32 cellular contexts compared by ENCODE assay signal in the genomic region with DNA sequence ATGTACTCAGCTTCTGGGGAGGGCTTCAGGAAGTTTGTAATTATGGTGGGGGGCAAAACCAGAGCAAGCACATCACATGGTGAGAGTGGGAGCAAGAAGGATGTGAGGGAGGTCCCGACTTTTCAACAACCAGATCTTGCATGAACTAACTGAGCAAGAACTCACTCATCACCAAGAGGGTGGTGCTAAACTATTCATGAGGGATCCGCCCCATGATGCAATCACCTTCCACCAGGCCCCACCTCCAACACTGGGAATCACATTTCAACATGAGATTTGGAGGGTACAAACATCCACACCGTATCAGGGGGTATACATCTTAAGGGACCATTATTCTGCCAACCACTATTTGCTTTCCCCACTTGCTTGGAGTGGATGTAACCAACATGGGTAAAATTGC.
"Had no signal": no experiment of that assay in that cellular context is flagged by ENCODE, and none has a peak within 500 bp of the region (broad histone marks: within the 10 kb centered on the region; RNA-seq: fewer than 3 reads in every experiment).

No MANE protein-coding gene starts in this region.

- H3K36me3 Mint-ChIP-seq: mesothelial cell of epicardium; naive B cell; natural killer cell; neural progenitor cell; stimulated activated naive B cell treated with anti-CD40 and anti-IgM and Interleukin-4, amounts not matched to agents 10 μg/mL and 1 μg/mL and 100 μg/mL, for 72 hours had no signal

- FAIRE-seq: islet of Langerhans, kidney had no signal

- ATAC-seq: left colon; left lung; lower lobe of right lung; natural killer cell; right lobe of liver; stimulated activated naive B cell treated with anti-CD40 and anti-IgM and Interleukin-4, amounts not matched to agents 10 μg/mL and 1 μg/mL and 100 μg/mL, for 72 hours; stimulated activated naive CD8-positive, alpha-beta T cell treated with anti-CD3 and anti-CD28 coated beads, Interleukin-15, Interleukin-2, amounts not matched to agents 100 U/mL and 50 U/mL, for 24 hours had no signal

- H3K27ac ChIP-seq: left lung, lower lobe of right lung, neural progenitor cell, neutrophil, ovary, right atrium auricular region, right lobe of liver, stomach, testis, thyroid gland, transverse colon, upper lobe of left lung, vagina had no signal

- H3K9me3 Mint-ChIP-seq: natural killer cell; stimulated activated naive B cell treated with anti-CD40 and anti-IgM and Interleukin-4, amounts not matched to agents 10 μg/mL and 1 μg/mL and 100 μg/mL, for 72 hours had no signal

- H3K27me3 ChIP-seq: left lung, neural progenitor cell, neutrophil, ovary, right atrium auricular region, right lobe of liver, testis, thyroid gland, transverse colon, upper lobe of left lung, vagina had no signal

- DNase-seq: hypothalamus; immature natural killer cell; kidney; left colon; left lung; lower lobe of right lung; mesendoderm; naive B cell; natural killer cell; nephron progenitor cell; occipital lobe; ovary; right lobe of liver; stimulated activated CD4-positive, alpha-beta T cell treated with anti-CD3 and anti-CD28 coated beads, Interleukin-1b, Interleukin-23, amount 100 ng/mL, for 48 hours; stimulated activated CD4-positive, alpha-beta T cell treated with anti-CD3 and anti-CD28 coated beads, Interleukin-2, amount 100 ng/mL, for 48 hours; stimulated activated CD4-positive, alpha-beta T cell treated with anti-CD3 and anti-CD28 coated beads, Interleukin-4, amount 100 ng/mL, for 4 hours; stimulated activated CD8-positive, alpha-beta memory T cell treated with anti-CD3 and anti-CD28 coated beads, Interleukin-4, amount 100 ng/mL, for 48 hours; stimulated activated naive B cell treated with anti-CD40 and anti-IgM and Interleukin-4, amounts not matched to agents 10 μg/mL and 1 μg/mL and 100 μg/mL, for 72 hours; stimulated activated naive CD8-positive, alpha-beta T cell treated with anti-CD3 and anti-CD28 coated beads, Interleukin-15, Interleukin-2, amounts not matched to agents 100 U/mL and 50 U/mL, for 24 hours; stomach; testis; thyroid gland; transverse colon; upper lobe of left lung had no signal

- H3K4me1 Mint-ChIP-seq: nephron progenitor cell, neural progenitor cell had no signal

- H2AFZ ChIP-seq: neural progenitor cell had no signal

- H3K4me1 ChIP-seq: lower lobe of right lung, neural progenitor cell, right atrium auricular region, right lobe of liver, stomach, testis, transverse colon, upper lobe of left lung had no signal

- H3K27ac Mint-ChIP-seq: immature natural killer cell; mesothelial cell of epicardium; naive B cell; natural killer cell; nephron progenitor cell; neural progenitor cell; progenitor cell of endocrine pancreas; stimulated activated naive B cell treated with anti-CD40 and anti-IgM and Interleukin-4, amounts not matched to agents 10 μg/mL and 1 μg/mL and 100 μg/mL, for 72 hours had no signal

- H3K4me3 ChIP-seq: left lung, lower lobe of right lung, neural progenitor cell, ovary, right atrium auricular region, right lobe of liver, smooth muscle cell, stomach, testis, thyroid gland, transverse colon, upper lobe of left lung, vagina had no signal

- H3K9me3 ChIP-seq: lower lobe of right lung, neutrophil, ovary, right atrium auricular region, right lobe of liver, testis, thyroid gland, transverse colon, vagina had no signal

- H3K36me3 ChIP-seq: left lung, lower lobe of right lung, neural progenitor cell, neutrophil, ovary, right atrium auricular region, right lobe of liver, stomach, thyroid gland, transverse colon, upper lobe of left lung, vagina had no signal

- H3K27me3 Mint-ChIP-seq: progenitor cell of endocrine pancreas had no signal

- H3K9ac ChIP-seq: neural progenitor cell had no signal

- H3K4me3 Mint-ChIP-seq: immature natural killer cell; mesothelial cell of epicardium; naive B cell; natural killer cell; nephron progenitor cell; neural progenitor cell; stimulated activated naive B cell treated with anti-CD40 and anti-IgM and Interleukin-4, amounts not matched to agents 10 μg/mL and 1 μg/mL and 100 μg/mL, for 72 hours had no signal

- H3K4me2 ChIP-seq: neural progenitor cell, smooth muscle cell had no signal
